Comparison of ENCODE assay signal across 1 cellular context in the genomic region with DNA sequence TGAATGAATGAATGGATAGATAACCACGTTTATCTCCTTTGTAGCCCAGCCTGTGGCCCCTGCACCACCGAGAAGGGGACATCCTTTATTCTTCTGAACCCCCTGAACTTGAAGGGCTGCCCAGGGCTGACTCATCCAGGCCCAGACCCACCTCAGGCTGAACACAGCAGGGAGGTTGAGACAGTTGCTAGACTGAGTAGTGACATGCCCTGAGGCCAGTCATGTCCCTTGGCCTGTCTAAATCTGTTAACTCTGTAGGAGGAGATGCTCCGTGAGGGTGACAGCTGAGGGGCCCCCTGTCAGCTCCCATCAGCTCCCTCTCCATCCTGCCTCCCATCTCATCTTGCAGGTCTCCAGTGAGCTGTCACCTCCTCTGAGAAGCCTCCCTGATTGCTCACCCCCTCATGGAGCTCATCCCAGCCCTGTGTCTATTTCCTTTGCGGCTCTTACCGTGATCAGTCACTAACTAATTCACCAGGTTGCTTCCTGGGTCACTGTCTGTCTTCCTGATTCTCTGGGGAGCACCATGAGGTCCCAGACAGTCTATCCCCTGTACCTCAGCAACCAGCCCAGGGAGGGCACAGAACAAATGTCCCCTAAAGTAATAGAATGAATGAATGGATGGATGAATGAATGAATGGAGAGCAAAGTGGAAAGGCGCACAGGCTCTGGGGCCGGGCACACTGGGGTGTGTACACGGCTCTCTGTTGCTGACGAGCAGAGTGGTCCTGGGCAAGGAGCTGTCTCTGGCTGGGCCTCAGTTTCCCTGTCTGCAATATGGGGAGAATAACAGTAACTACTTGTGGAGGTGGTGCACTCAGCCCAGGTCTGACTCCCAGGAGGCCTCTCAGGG.
TF ChIP-seq lines count a peak whose summit lies in the region.

No MANE protein-coding gene starts in this region.

TF ChIP-seq in IMR-90, 13 proteins besides CTCF, POLR2A, EP300 and RAD21:
- TF ChIP-seq RCOR1 (IDR thresholded peaks at IDR 0.05; ENCODE audit: insufficient replicate concordance, low read length) = no peak
- TF ChIP-seq, protein P1, sequence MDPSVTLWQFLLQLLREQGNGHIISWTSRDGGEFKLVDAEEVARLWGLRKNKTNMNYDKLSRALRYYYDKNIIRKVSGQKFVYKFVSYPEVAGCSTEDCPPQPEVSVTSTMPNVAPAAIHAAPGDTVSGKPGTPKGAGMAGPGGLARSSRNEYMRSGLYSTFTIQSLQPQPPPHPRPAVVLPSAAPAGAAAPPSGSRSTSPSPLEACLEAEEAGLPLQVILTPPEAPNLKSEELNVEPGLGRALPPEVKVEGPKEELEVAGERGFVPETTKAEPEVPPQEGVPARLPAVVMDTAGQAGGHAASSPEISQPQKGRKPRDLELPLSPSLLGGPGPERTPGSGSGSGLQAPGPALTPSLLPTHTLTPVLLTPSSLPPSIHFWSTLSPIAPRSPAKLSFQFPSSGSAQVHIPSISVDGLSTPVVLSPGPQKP (IDR thresholded peaks at IDR 0.05; ENCODE audit: borderline replicate concordance, low read depth, low read length) = no peak
- TF ChIP-seq MXI1 (IDR thresholded peaks at IDR 0.05; ENCODE audit: borderline replicate concordance, low read depth, low read length) = no peak
- TF ChIP-seq, protein P2, sequence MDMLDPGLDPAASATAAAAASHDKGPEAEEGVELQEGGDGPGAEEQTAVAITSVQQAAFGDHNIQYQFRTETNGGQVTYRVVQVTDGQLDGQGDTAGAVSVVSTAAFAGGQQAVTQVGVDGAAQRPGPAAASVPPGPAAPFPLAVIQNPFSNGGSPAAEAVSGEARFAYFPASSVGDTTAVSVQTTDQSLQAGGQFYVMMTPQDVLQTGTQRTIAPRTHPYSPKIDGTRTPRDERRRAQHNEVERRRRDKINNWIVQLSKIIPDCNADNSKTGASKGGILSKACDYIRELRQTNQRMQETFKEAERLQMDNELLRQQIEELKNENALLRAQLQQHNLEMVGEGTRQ (IDR thresholded peaks at IDR 0.05; ENCODE audit: low read depth, low read length) = no peak
- no peak for TF ChIP-seq MAZ (IDR thresholded peaks at IDR 0.05; ENCODE audit: borderline replicate concordance, low read depth, low read length)
